In the genomic region with DNA sequence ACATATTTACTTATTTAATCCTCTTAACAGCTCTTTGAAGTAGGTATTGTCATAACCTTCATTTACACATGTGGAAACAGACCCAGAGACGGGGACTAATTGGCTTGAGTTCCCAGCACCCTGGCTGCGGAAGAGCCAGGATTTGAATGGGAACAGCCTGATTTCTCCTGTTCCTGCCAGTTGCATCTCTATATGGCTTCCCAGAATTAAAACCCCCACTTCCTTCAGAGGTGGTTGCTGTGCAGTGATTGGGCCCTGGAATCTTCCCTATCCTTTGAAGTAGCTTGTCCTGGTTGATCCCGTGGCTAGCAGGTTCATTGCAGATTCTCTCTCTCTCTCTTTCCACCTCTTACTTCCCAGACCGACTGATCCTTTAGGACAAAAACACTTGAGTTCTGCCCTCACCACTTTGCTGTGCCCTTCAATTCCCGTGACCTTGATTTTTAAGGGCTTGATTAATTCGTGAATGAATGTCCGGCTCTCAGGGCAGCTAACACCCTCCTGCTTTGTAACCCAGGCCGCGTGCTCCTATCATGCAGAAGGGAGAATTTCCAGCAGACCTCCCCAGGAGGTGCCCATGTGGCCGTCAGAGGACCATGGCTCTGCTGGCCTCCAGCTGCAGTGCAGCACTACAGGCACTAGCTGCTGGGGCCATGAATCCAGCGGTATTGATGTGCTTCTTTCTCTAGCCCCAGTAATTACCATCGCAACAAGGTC, we compare ENCODE assay signal across 14 cellular contexts.
DNase-seq lines count a peak whose midpoint lies in the region; ATAC-seq and TF ChIP-seq lines count a peak whose summit lies in the region.
"Had no signal": no experiment of that assay in that cellular context is flagged by ENCODE, and none has a peak within 500 bp of the region (broad histone marks: within the 10 kb centered on the region; RNA-seq: fewer than 3 reads in every experiment).

No MANE protein-coding gene starts in this region.

- TF ChIP-seq POLR2A in thyroid gland (IDR thresholded peaks at IDR 0.05), result no peak

- TF ChIP-seq CTCF in right atrium auricular region (IDR thresholded peaks at IDR 0.05), result no peak
- no peak for TF ChIP-seq CTCF in thyroid gland (IDR thresholded peaks at IDR 0.05)

- H3K27ac ChIP-seq in right atrium auricular region (peak overlapping the region; percentile 36 to 52), thyroid gland (peak overlapping the region in 1 of 3 donors; percentile 18)
- H3K27ac ChIP-seq: tibial nerve had no signal

- H3K4me1 ChIP-seq in right atrium auricular region (peaks cover 0 to 17% of the 10 kb centered on the region in 2 donors), thyroid gland (peaks cover 0 to 16% of the 10 kb centered on the region in 2 donors)

- peaks cover 0 to 11% of the 10 kb centered on the region in 2 donors for H3K9me3 ChIP-seq in right atrium auricular region
- H3K9me3 ChIP-seq in thyroid gland, result no peaks in the 10 kb centered on the region

- no peak for DNase-seq in Right ventricle myocardium inferior (ENCODE audit: missing footprints)
- no peak for DNase-seq in cardiac septum (ENCODE audit: low spot score)
- DNase-seq in NCI-H774 (lab: John Stamatoyannopoulos, UW), result peak; percentile 45
- DNase-seq in right atrium auricular region (ENCODE audit: low spot score), result no peak
- DNase-seq in thyroid gland, result peak; percentile 33 to 38
- DNase-seq in H4 (ENCODE audit: low spot score), result no peak
- no peak for DNase-seq in NCI-H2196 treated with DMSO at 0.1 percent for 48 hours (lab: John Stamatoyannopoulos, UW; ENCODE audit: unreplicated experiment)
- DNase-seq: activated gamma-delta T cell treated with Interleukin-2 at 50 U/mL for 16 hours; stimulated activated CD4-positive, alpha-beta T cell treated with anti-CD3 and anti-CD28 coated beads, Interleukin-2, amount 100 ng/mL, for 48 hours; stimulated activated CD8-positive, alpha-beta memory T cell treated with anti-CD3 and anti-CD28 coated beads, Interleukin-4, amount 100 ng/mL, for 48 hours; SW 1271 had no signal

- intact Hi-C loops in Right ventricle myocardium inferior (cut with DNase I) (no loop called here), cardiac septum (cut with DNase I) (no loop called here), thyroid gland (cut with DNase I) (no loop called here)

- ATAC-seq in Right ventricle myocardium inferior, result peak; percentile 52
- no peak for ATAC-seq in SK-N-SH treated with all-trans-retinoic acid at 6 μM for 48 hours
- ATAC-seq: sciatic nerve had no signal

- no peaks in the 10 kb centered on the region for H3K27me3 ChIP-seq in right atrium auricular region
- H3K27me3 ChIP-seq in thyroid gland, result no peaks in the 10 kb centered on the region
- H3K27me3 ChIP-seq: tibial nerve had no signal

- H3K36me3 ChIP-seq in right atrium auricular region, result no peaks in the 10 kb centered on the region
- no peaks in the 10 kb centered on the region for H3K36me3 ChIP-seq in thyroid gland
- H3K36me3 ChIP-seq: tibial nerve had no signal

- H3K4me3 ChIP-seq in right atrium auricular region, result no peak overlapping the region
- H3K4me3 ChIP-seq in thyroid gland (replicated peaks in 1 of 3), result no peak overlapping the region
- H3K4me3 ChIP-seq: tibial nerve had no signal

- WGBS in thyroid gland, 2 donors, result 45 to 50% methylated on average over 12 of the region's 12 CpGs

TF ChIP-seq in SK-N-SH treated with all-trans-retinoic acid at 6 μM for 48 hours, 23 proteins besides CTCF, POLR2A, EP300 and RAD21:
- TF ChIP-seq, protein P1, sequence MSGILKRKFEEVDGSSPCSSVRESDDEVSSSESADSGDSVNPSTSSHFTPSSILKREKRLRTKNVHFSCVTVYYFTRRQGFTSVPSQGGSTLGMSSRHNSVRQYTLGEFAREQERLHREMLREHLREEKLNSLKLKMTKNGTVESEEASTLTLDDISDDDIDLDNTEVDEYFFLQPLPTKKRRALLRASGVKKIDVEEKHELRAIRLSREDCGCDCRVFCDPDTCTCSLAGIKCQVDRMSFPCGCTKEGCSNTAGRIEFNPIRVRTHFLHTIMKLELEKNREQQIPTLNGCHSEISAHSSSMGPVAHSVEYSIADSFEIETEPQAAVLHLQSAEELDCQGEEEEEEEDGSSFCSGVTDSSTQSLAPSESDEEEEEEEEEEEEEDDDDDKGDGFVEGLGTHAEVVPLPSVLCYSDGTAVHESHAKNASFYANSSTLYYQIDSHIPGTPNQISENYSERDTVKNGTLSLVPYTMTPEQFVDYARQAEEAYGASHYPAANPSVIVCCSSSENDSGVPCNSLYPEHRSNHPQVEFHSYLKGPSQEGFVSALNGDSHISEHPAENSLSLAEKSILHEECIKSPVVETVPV (CRISPR knock-in tag; IDR thresholded peaks at IDR 0.05), result no peak
- TF ChIP-seq, protein P2, sequence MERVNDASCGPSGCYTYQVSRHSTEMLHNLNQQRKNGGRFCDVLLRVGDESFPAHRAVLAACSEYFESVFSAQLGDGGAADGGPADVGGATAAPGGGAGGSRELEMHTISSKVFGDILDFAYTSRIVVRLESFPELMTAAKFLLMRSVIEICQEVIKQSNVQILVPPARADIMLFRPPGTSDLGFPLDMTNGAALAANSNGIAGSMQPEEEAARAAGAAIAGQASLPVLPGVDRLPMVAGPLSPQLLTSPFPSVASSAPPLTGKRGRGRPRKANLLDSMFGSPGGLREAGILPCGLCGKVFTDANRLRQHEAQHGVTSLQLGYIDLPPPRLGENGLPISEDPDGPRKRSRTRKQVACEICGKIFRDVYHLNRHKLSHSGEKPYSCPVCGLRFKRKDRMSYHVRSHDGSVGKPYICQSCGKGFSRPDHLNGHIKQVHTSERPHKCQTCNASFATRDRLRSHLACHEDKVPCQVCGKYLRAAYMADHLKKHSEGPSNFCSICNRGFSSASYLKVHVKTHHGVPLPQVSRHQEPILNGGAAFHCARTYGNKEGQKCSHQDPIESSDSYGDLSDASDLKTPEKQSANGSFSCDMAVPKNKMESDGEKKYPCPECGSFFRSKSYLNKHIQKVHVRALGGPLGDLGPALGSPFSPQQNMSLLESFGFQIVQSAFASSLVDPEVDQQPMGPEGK (CRISPR knock-in tag; IDR thresholded peaks at IDR 0.05; ENCODE audit: borderline replicate concordance), result no peak
- TF ChIP-seq SNAI2 (CRISPR knock-in tag; IDR thresholded peaks at IDR 0.05) (no peak), ESRRG (CRISPR knock-in tag; IDR thresholded peaks at IDR 0.05) (no peak), PPARA (CRISPR knock-in tag; IDR thresholded peaks at IDR 0.05; ENCODE audit: borderline replicate concordance) (no peak), ZNF70 (CRISPR knock-in tag; IDR thresholded peaks at IDR 0.05) (no peak), RARB (CRISPR knock-in tag; IDR thresholded peaks at IDR 0.05) (no peak)
- TF ChIP-seq, protein P3, sequence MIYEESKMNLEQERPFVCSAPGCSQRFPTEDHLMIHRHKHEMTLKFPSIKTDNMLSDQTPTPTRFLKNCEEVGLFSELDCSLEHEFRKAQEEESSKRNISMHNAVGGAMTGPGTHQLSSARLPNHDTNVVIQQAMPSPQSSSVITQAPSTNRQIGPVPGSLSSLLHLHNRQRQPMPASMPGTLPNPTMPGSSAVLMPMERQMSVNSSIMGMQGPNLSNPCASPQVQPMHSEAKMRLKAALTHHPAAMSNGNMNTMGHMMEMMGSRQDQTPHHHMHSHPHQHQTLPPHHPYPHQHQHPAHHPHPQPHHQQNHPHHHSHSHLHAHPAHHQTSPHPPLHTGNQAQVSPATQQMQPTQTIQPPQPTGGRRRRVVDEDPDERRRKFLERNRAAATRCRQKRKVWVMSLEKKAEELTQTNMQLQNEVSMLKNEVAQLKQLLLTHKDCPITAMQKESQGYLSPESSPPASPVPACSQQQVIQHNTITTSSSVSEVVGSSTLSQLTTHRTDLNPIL (CRISPR knock-in tag; IDR thresholded peaks at IDR 0.05; ENCODE audit: low read depth), result no peak
- TF ChIP-seq, protein P4, sequence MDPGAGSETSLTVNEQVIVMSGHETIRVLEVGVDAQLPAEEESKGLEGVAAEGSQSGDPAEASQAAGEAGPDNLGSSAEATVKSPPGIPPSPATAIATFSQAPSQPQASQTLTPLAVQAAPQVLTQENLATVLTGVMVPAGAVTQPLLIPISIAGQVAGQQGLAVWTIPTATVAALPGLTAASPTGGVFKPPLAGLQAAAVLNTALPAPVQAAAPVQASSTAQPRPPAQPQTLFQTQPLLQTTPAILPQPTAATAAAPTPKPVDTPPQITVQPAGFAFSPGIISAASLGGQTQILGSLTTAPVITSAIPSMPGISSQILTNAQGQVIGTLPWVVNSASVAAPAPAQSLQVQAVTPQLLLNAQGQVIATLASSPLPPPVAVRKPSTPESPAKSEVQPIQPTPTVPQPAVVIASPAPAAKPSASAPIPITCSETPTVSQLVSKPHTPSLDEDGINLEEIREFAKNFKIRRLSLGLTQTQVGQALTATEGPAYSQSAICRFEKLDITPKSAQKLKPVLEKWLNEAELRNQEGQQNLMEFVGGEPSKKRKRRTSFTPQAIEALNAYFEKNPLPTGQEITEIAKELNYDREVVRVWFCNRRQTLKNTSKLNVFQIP (CRISPR knock-in tag; IDR thresholded peaks at IDR 0.05; ENCODE audit: borderline replicate concordance, low read depth), result no peak
- TF ChIP-seq, protein P5, sequence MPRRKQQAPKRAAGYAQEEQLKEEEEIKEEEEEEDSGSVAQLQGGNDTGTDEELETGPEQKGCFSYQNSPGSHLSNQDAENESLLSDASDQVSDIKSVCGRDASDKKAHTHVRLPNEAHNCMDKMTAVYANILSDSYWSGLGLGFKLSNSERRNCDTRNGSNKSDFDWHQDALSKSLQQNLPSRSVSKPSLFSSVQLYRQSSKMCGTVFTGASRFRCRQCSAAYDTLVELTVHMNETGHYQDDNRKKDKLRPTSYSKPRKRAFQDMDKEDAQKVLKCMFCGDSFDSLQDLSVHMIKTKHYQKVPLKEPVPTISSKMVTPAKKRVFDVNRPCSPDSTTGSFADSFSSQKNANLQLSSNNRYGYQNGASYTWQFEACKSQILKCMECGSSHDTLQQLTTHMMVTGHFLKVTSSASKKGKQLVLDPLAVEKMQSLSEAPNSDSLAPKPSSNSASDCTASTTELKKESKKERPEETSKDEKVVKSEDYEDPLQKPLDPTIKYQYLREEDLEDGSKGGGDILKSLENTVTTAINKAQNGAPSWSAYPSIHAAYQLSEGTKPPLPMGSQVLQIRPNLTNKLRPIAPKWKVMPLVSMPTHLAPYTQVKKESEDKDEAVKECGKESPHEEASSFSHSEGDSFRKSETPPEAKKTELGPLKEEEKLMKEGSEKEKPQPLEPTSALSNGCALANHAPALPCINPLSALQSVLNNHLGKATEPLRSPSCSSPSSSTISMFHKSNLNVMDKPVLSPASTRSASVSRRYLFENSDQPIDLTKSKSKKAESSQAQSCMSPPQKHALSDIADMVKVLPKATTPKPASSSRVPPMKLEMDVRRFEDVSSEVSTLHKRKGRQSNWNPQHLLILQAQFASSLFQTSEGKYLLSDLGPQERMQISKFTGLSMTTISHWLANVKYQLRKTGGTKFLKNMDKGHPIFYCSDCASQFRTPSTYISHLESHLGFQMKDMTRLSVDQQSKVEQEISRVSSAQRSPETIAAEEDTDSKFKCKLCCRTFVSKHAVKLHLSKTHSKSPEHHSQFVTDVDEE (CRISPR knock-in tag; IDR thresholded peaks at IDR 0.05), result no peak

Comparison
In these comparisons a context has a peak if more than half of its experiments do, and no peak if none do; other contexts are left out.
1. DNase-seq: peak in NCI-H774 (single experiment) and thyroid gland (2 of 2); none in Right ventricle myocardium inferior (single experiment), cardiac septum (single experiment), right atrium auricular region (single experiment), H4 (single experiment) and NCI-H2196 treated with DMSO at 0.1 percent for 48 hours (single experiment).